Comparison of ENCODE assay signal across 8 cellular contexts in genomic region chr5:55600536-55601208, GRCh38.
A peak's percentile ranks its signal among the peaks of the same experiment; 100 is the strongest.
DNase-seq lines count a peak whose midpoint lies in the region; ATAC-seq, FAIRE-seq and TF ChIP-seq lines count a peak whose summit lies in the region.

No MANE protein-coding gene starts in this region.

- H3K9me3 Mint-ChIP-seq in activated T-helper 2 cell treated with anti-CD3 and anti-CD28 coated beads, Interferon-gamma antibody, Interleukin-2, Interleukin-4, amounts not matched to agents 10 μg/mL and 5 μg/mL and 100 μg/mL, durations not matched to agents 14 hours and 24 hours and 36 hours, result no peaks in the 10 kb centered on the region

- TF ChIP-seq POLR2A in A549 (IDR thresholded peaks at IDR 0.05; ENCODE audit: low read length) (no peak), GM12892 (IDR thresholded peaks at IDR 0.05; ENCODE audit: low read depth, low read length) (no peak)

- H3K4me1 Mint-ChIP-seq in activated T-helper 2 cell treated with anti-CD3 and anti-CD28 coated beads, Interferon-gamma antibody, Interleukin-2, Interleukin-4, amounts not matched to agents 10 μg/mL and 5 μg/mL and 100 μg/mL, durations not matched to agents 14 hours and 24 hours and 36 hours (ENCODE audit: low read depth), result peaks cover 61% of the 10 kb centered on the region

- peaks cover 78% of the 10 kb centered on the region for H3K4me1 ChIP-seq in A549
- H3K4me1 ChIP-seq in thymus (ENCODE audit: control insufficient read depth, insufficient read depth, low read length), result peaks cover 17% of the 10 kb centered on the region

- intact Hi-C loops in activated T-helper 2 cell treated with anti-CD3 and anti-CD28 coated beads, Interferon-gamma antibody, Interleukin-2, Interleukin-4, amounts not matched to agents 10 μg/mL and 5 μg/mL and 100 μg/mL, durations not matched to agents 14 hours and 24 hours and 36 hours (cut with micrococcal nuclease), result loop anchor here (1.0 to 10.0 kb wide), 3 partner anchors 9 to 54 kb away; no protein-coding TSS in a partner anchor

- peaks cover 2% of the 10 kb centered on the region for H3K36me3 Mint-ChIP-seq in activated T-helper 2 cell treated with anti-CD3 and anti-CD28 coated beads, Interferon-gamma antibody, Interleukin-2, Interleukin-4, amounts not matched to agents 10 μg/mL and 5 μg/mL and 100 μg/mL, durations not matched to agents 14 hours and 24 hours and 36 hours (ENCODE audit: low read depth)

- no peaks in the 10 kb centered on the region for H3K27me3 Mint-ChIP-seq in activated T-helper 2 cell treated with anti-CD3 and anti-CD28 coated beads, Interferon-gamma antibody, Interleukin-2, Interleukin-4, amounts not matched to agents 10 μg/mL and 5 μg/mL and 100 μg/mL, durations not matched to agents 14 hours and 24 hours and 36 hours (ENCODE audit: low read depth)

- H3K27me3 ChIP-seq in layer of hippocampus (ENCODE audit: control insufficient read depth, insufficient read depth, low read length) (no peaks in the 10 kb centered on the region), thymus (ENCODE audit: control insufficient read depth, insufficient read depth) (no peaks in the 10 kb centered on the region), H7 (ENCODE audit: control insufficient read depth, insufficient read depth, low read length) (no peaks in the 10 kb centered on the region)

- H3K36me3 ChIP-seq in thymus (ENCODE audit: control insufficient read depth, insufficient read depth) (no peaks in the 10 kb centered on the region), H7 (replicated peaks; ENCODE audit: control insufficient read depth, insufficient read depth, low read length) (no peaks in the 10 kb centered on the region)

- POLR2A ChIA-PET in A549 (lab: Yijun Ruan, JAX), result no interaction called here
- POLR2A ChIA-PET in HEK293T (lab: Yijun Ruan, JAX), result interaction anchor here (0.8 kb wide), 1 partner anchor 65 kb away, joined by 3 read pairs; no protein-coding TSS in a partner anchor

- H3K9me3 ChIP-seq in A549, result no peaks in the 10 kb centered on the region
- H3K9me3 ChIP-seq in thymus (ENCODE audit: control insufficient read depth), result no peaks in the 10 kb centered on the region

- DNase-seq in A549 (ENCODE audit: low read depth in 1 of 2, low spot score in 1 of 2), result peak in 1 of 2 experiments; percentile 21
- DNase-seq in H4 (ENCODE audit: low spot score), result peak; percentile 53
- DNase-seq in activated T-helper 2 cell treated with anti-CD3 and anti-CD28 coated beads, Interferon-gamma antibody, Interleukin-2, Interleukin-4, amounts not matched to agents 10 μg/mL and 5 μg/mL and 100 μg/mL, durations not matched to agents 14 hours and 24 hours and 36 hours (ENCODE audit: low spot score), result no peak
- DNase-seq in H7, result no peak
- DNase-seq in GM12892 (ENCODE audit: insufficient read length), result no peak
- DNase-seq in HEK293T (ENCODE audit: extremely low spot score), result no peak

- CTCF ChIA-PET in A549 (lab: Yijun Ruan, JAX) (no interaction called here), HEK293T (lab: Yijun Ruan, JAX) (interaction anchor here (0.5 kb wide), 1 partner anchor 359 kb away, joined by 3 read pairs; no protein-coding TSS in a partner anchor)

- peak overlapping the region; percentile 77 for H3K4me2 ChIP-seq in A549

- TF ChIP-seq RAD21 in A549 (conservative IDR thresholded peaks at IDR 0.05 in 1 of 2, IDR thresholded peaks at IDR 0.05 in 1 of 2), result no peak

- H3K4me3 Mint-ChIP-seq in activated T-helper 2 cell treated with anti-CD3 and anti-CD28 coated beads, Interferon-gamma antibody, Interleukin-2, Interleukin-4, amounts not matched to agents 10 μg/mL and 5 μg/mL and 100 μg/mL, durations not matched to agents 14 hours and 24 hours and 36 hours (ENCODE audit: low read depth), result peak overlapping the region; percentile 51

- FAIRE-seq in A549 (lab: Jason Lieb, UNC) (no peak), GM12892 (lab: Jason Lieb, UNC) (no peak)

- H3K4me3 ChIP-seq in A549, result peak overlapping the region; percentile 14; the same call in 1 of the 3 replicates
- peak overlapping the region; percentile 20 for H3K4me3 ChIP-seq in thymus (ENCODE audit: low read length)
- H3K4me3 ChIP-seq in H7 (ENCODE audit: insufficient read depth, low read depth, low read length), result no peak overlapping the region

- no peak for TF ChIP-seq CTCF in A549 (IDR thresholded peaks at IDR 0.05)

- ATAC-seq in A549, result peak in 1 of 2 experiments; percentile 28; a peak in 3 of 6 replicates

- H3K27ac Mint-ChIP-seq in activated T-helper 2 cell treated with anti-CD3 and anti-CD28 coated beads, Interferon-gamma antibody, Interleukin-2, Interleukin-4, amounts not matched to agents 10 μg/mL and 5 μg/mL and 100 μg/mL, durations not matched to agents 14 hours and 24 hours and 36 hours, result peak overlapping the region; percentile 83

- TF ChIP-seq EP300 in A549 (IDR thresholded peaks at IDR 0.05), result no peak

- H3K27ac ChIP-seq in A549, result peak overlapping the region; percentile 84 to 86
- peak overlapping the region; percentile 91 for H3K27ac ChIP-seq in layer of hippocampus (ENCODE audit: low read depth, low read length)
- H3K27ac ChIP-seq in thymus (ENCODE audit: low read depth), result peak overlapping the region; percentile 72

- 13% methylated on average over 6 of the region's 6 CpGs for WGBS in A549 (ENCODE audit: missing lambda C conversion rate)
- WGBS in thymus, result 7% methylated on average over 6 of the region's 6 CpGs

TF ChIP-seq in A549, 52 proteins besides CTCF, POLR2A, EP300 and RAD21:
- TF ChIP-seq GATA3 (IDR thresholded peaks at IDR 0.05; ENCODE audit: borderline replicate concordance), result peak; percentile 62
- no peak for TF ChIP-seq HEYL (CRISPR knock-in tag; IDR thresholded peaks at IDR 0.05)

TF ChIP-seq in HEK293T, 16 proteins besides CTCF, POLR2A, EP300 and RAD21:
- TF ChIP-seq ZNF384 (IDR thresholded peaks at IDR 0.05) (no peak), PKNOX1 (IDR thresholded peaks at IDR 0.05) (no peak), SP1 (IDR thresholded peaks at IDR 0.05) (no peak), L3MBTL2 (conservative IDR thresholded peaks at IDR 0.05) (no peak), ELF4 (IDR thresholded peaks at IDR 0.05) (no peak), TARDBP (IDR thresholded peaks at IDR 0.05) (no peak), HDGF (IDR thresholded peaks at IDR 0.05; ENCODE audit: borderline replicate concordance) (no peak), LEF1 (IDR thresholded peaks at IDR 0.05; ENCODE audit: borderline replicate concordance) (no peak), FOXA1 (IDR thresholded peaks at IDR 0.05) (no peak), CTBP1 (IDR thresholded peaks at IDR 0.05; ENCODE audit: borderline replicate concordance) (no peak), SUZ12 (IDR thresholded peaks at IDR 0.05) (no peak), NFRKB (IDR thresholded peaks at IDR 0.05) (no peak), BHLHE40 (IDR thresholded peaks at IDR 0.05; ENCODE audit: borderline replicate concordance) (no peak), ARNT (IDR thresholded peaks at IDR 0.05) (no peak), FOXK2 (IDR thresholded peaks at IDR 0.05) (no peak)
